ENCODE assay signal across 26 cellular contexts in genomic region chr1:110174961-110175360, GRCh38. TPM values are rescaled to one million over a fixed set of nuclear protein-coding genes. Genes with fewer than 3 reads are reported as not detected.
DNase-seq lines count a peak whose midpoint lies in the region; ATAC-seq, FAIRE-seq and TF ChIP-seq lines count a peak whose summit lies in the region.
"Had no signal": no experiment of that assay in that cellular context is flagged by ENCODE, and none has a peak within 500 bp of the region (broad histone marks: within the 10 kb centered on the region; RNA-seq: fewer than 3 reads in every experiment).

No MANE protein-coding gene starts in this region.

- peaks cover 16% of the 10 kb centered on the region for H3K27me3 Mint-ChIP-seq in neural progenitor cell (ENCODE audit: insufficient read depth, low read depth)

- no peaks in the 10 kb centered on the region for H3K4me1 ChIP-seq in adipocyte (ENCODE audit: control insufficient read depth, insufficient read depth, low read length)
- H3K4me1 ChIP-seq in neural progenitor cell: no peaks in the 10 kb centered on the region
- H3K4me1 ChIP-seq: A549, Caco-2, SJCRH30 had no signal

- H2AFZ ChIP-seq in neural progenitor cell (replicated peaks): no peak overlapping the region
- H2AFZ ChIP-seq: GM23338 had no signal

- TF ChIP-seq CTCF in neural progenitor cell (IDR thresholded peaks at IDR 0.05): no peak

- H3K36me3 ChIP-seq in adipocyte (ENCODE audit: control insufficient read depth, insufficient read depth, low read length, severe bottlenecking) (no peaks in the 10 kb centered on the region), neural progenitor cell (no peaks in the 10 kb centered on the region)
- H3K36me3 ChIP-seq: SJCRH30 had no signal

- no peaks in the 10 kb centered on the region for H3K27me3 ChIP-seq in adipocyte (replicated peaks; ENCODE audit: control insufficient read depth, insufficient read depth, low read length)
- no peaks in the 10 kb centered on the region for H3K27me3 ChIP-seq in neural progenitor cell

- H3K4me3 Mint-ChIP-seq in neural progenitor cell: peak overlapping the region; percentile 27
- H3K4me3 Mint-ChIP-seq: CD8-positive, alpha-beta T cell; GM23338; H9 had no signal

- H4K20me1 ChIP-seq in neural progenitor cell (ENCODE audit: low read depth): no peaks in the 10 kb centered on the region

- ATAC-seq in GM18867 (IDR thresholded peaks at IDR 0.05; ENCODE audit: unreplicated experiment): no peak
- no peak for ATAC-seq in GM19023 (IDR thresholded peaks at IDR 0.05; ENCODE audit: unreplicated experiment)
- ATAC-seq: A549; CD8-positive, alpha-beta T cell; GM23338; HepG2; K562; Right ventricle myocardium inferior had no signal

- H3K36me3 Mint-ChIP-seq in neural progenitor cell: no peaks in the 10 kb centered on the region
- H3K36me3 Mint-ChIP-seq: CD8-positive, alpha-beta T cell had no signal

- no peak overlapping the region for H3K27ac ChIP-seq in neural progenitor cell
- H3K27ac ChIP-seq: A549, C4-2B, SJCRH30 had no signal

- H3K9me3 Mint-ChIP-seq in neural progenitor cell: no peaks in the 10 kb centered on the region
- H3K9me3 Mint-ChIP-seq: GM23338, H9 had no signal

- no peaks in the 10 kb centered on the region for H3K79me2 ChIP-seq in neural progenitor cell (ENCODE audit: low read depth)

- no peak overlapping the region for H3K27ac Mint-ChIP-seq in neural progenitor cell
- H3K27ac Mint-ChIP-seq: CD8-positive, alpha-beta T cell; GM23338 had no signal

- FAIRE-seq in RCC 7860 (lab: Jason Lieb, UNC): no peak
- FAIRE-seq: A549, GM18507, HepG2, K562 had no signal

- H3K4me1 Mint-ChIP-seq in neural progenitor cell: peaks cover 6% of the 10 kb centered on the region

- H3K9ac ChIP-seq in adipocyte (ENCODE audit: low read length): no peak overlapping the region
- H3K9ac ChIP-seq in neural progenitor cell: no peak overlapping the region

- no peak overlapping the region for H3K4me2 ChIP-seq in neural progenitor cell
- H3K4me2 ChIP-seq: A549, GM23338 had no signal

- peaks cover 5% of the 10 kb centered on the region for H3K9me3 ChIP-seq in adipocyte (ENCODE audit: control insufficient read depth, low read length)
- no peaks in the 10 kb centered on the region for H3K9me3 ChIP-seq in neural progenitor cell (ENCODE audit: low read depth)
- H3K9me3 ChIP-seq: A549, Caco-2, SJCRH30 had no signal

- H3K4me3 ChIP-seq in adipocyte (ENCODE audit: low read length) (no peak overlapping the region), neural progenitor cell (no peak overlapping the region)
- H3K4me3 ChIP-seq: A549, GM23338, K562, SJCRH30 had no signal

- DNase-seq in ELR (ENCODE audit: low read depth) (peak; percentile 16), adipocyte (ENCODE audit: low read depth) (peak; percentile 34), neural progenitor cell (ENCODE audit: low spot score) (no peak), RCC 7860 (ENCODE audit: low spot score) (no peak), NCI-H2196 (lab: John Stamatoyannopoulos, UW; ENCODE audit: unreplicated experiment) (no peak)
- DNase-seq: Caco-2; CD8-positive, alpha-beta T cell; H9; Kasumi-1; NCI-H1092 treated with DMSO at 0.1 percent for 48 hours; NCI-H1436; NCI-H187; NCI-H2171 treated with DMSO at 0.1 percent for 48 hours; NCI-H524; NCI-H774; SJCRH30 had no signal

- no peaks in the 10 kb centered on the region for H3F3A ChIP-seq in neural progenitor cell (ENCODE audit: low read depth)

RNA-seq across cellular contexts. Expression of gene SLC6A17, which starts 24.7 kb away (rescaled TPM):
- 0.06 TPM in 1 of 2 replicates, not detected in the other for total RNA-seq in neural progenitor cell (ENCODE audit: low replicate concordance)
- total RNA-seq: Caco-2; CD8-positive, alpha-beta T cell; HepG2; HT-29; K562; Right ventricle myocardium inferior; SJCRH30 had no signal

RNA-seq across cellular contexts. Expression of gene KCNC4, which starts 35.2 kb away (rescaled TPM):
- 1.3 and 2.0 TPM in 2 replicates for total RNA-seq in neural progenitor cell (ENCODE audit: low replicate concordance)

Comparison
In these comparisons a context has a peak if more than half of its experiments do, and no peak if none do; other contexts are left out.
1. DNase-seq: peak in ELR (single experiment) and adipocyte (single experiment); none in neural progenitor cell (single experiment), RCC 7860 (single experiment) and NCI-H2196 (single experiment).